10 cellular contexts compared by ENCODE assay signal in genomic region chr2:185291035-185291647, GRCh38.
DNase-seq lines count a peak whose midpoint lies in the region; ATAC-seq, FAIRE-seq and TF ChIP-seq lines count a peak whose summit lies in the region.
"Had no signal": no experiment of that assay in that cellular context is flagged by ENCODE, and none has a peak within 500 bp of the region (broad histone marks: within the 10 kb centered on the region; RNA-seq: fewer than 3 reads in every experiment).

No MANE protein-coding gene starts in this region.

- TF ChIP-seq POLR2A in GM12892 (IDR thresholded peaks at IDR 0.05; ENCODE audit: low read depth, low read length) = no peak

- H3K4me3 ChIP-seq in epithelial cell of proximal tubule (ENCODE audit: low read depth, low read length) (no peak overlapping the region), trophoblast cell (ENCODE audit: low read depth, low read length) (no peak overlapping the region)
- H3K4me3 ChIP-seq: A549 had no signal

- H3K27me3 ChIP-seq in trophoblast cell (ENCODE audit: insufficient read depth, low read length) = no peaks in the 10 kb centered on the region

- no CpG with 5 or more reads among the region's 7 CpGs for WGBS in trophoblast cell (ENCODE audit: extremely low coverage, insufficient coverage, insufficient read length)

- no peaks in the 10 kb centered on the region for H3K79me2 ChIP-seq in trophoblast cell (ENCODE audit: control insufficient read depth, insufficient read depth, low read length, poor library complexity)

- ATAC-seq in HG03432 (IDR thresholded peaks at IDR 0.05; ENCODE audit: unreplicated experiment) = peak; percentile 100

- no peak overlapping the region for H3K4me2 ChIP-seq in trophoblast cell (ENCODE audit: low read length)
- H3K4me2 ChIP-seq: A549 had no signal

- H4K91ac ChIP-seq in trophoblast cell (ENCODE audit: low read depth, low read length) = no peak overlapping the region

- no peak overlapping the region for H3K4ac ChIP-seq in trophoblast cell (ENCODE audit: low read depth, low read length)

- H3K9me3 ChIP-seq in trophoblast cell (ENCODE audit: insufficient read depth, low read depth, low read length) = no peaks in the 10 kb centered on the region
- H3K9me3 ChIP-seq: A549 had no signal

- H4K12ac ChIP-seq in trophoblast cell (ENCODE audit: low read depth, low read length) = no peak overlapping the region

- no peak overlapping the region for H2AK5ac ChIP-seq in trophoblast cell (ENCODE audit: low read length)

- H3K23ac ChIP-seq in trophoblast cell (ENCODE audit: low read length) = no peak overlapping the region

- no peak overlapping the region for H3K14ac ChIP-seq in trophoblast cell (ENCODE audit: low read length)

- H3K79me1 ChIP-seq in trophoblast cell (ENCODE audit: low read length) = no peaks in the 10 kb centered on the region

- H2BK120ac ChIP-seq in trophoblast cell (ENCODE audit: insufficient read depth, low read length, poor library complexity) = no peak overlapping the region

- no peak overlapping the region for H2BK12ac ChIP-seq in trophoblast cell (ENCODE audit: low read length)

- no peak overlapping the region for H2BK5ac ChIP-seq in trophoblast cell (ENCODE audit: low read depth, low read length, poor library complexity)

- DNase-seq in DMS 273 (lab: John Stamatoyannopoulos, UW; ENCODE audit: unreplicated experiment) (peak; percentile 50), DMS 273 treated with DMSO at 0.1 percent for 48 hours (lab: John Stamatoyannopoulos, UW) (no peak), GM20000 (ENCODE audit: low spot score) (no peak), RWPE1 (ENCODE audit: low spot score) (peak; percentile 1), epithelial cell of proximal tubule (ENCODE audit: low read depth) (peak; percentile 27), trophoblast cell (peak; percentile 42 to 72), GM12892 (ENCODE audit: insufficient read length) (no peak)
- DNase-seq: activated naive CD8-positive, alpha-beta T cell treated with anti-CD3 and anti-CD28 coated beads, Interleukin-2, amount 10 ng/mL, durations not matched to agents 7 days and 5 days had no signal

- no peak overlapping the region for H2AFZ ChIP-seq in trophoblast cell (ENCODE audit: insufficient read depth, low read length, poor library complexity)

- peak; percentile 74 for TF ChIP-seq CTCF in GM20000 (IDR thresholded peaks at IDR 0.05; ENCODE audit: extremely low read depth, missing control alignments)
- TF ChIP-seq CTCF in RWPE1 (conservative IDR thresholded peaks at IDR 0.05; ENCODE audit: low read depth) = peak; percentile 55
- TF ChIP-seq CTCF in epithelial cell of proximal tubule (conservative IDR thresholded peaks at IDR 0.05; ENCODE audit: low read depth, low read length) = peak; percentile 96

- H4K8ac ChIP-seq in trophoblast cell (ENCODE audit: low read depth, low read length) = no peak overlapping the region

- H3K27ac ChIP-seq in RWPE1 (no peak overlapping the region), trophoblast cell (ENCODE audit: low read depth, low read length) (no peak overlapping the region)
- H3K27ac ChIP-seq: A549 had no signal

- no peak overlapping the region for H3K9ac ChIP-seq in trophoblast cell (ENCODE audit: low read length)

- H3K4me1 ChIP-seq in trophoblast cell (ENCODE audit: control insufficient read depth in 1 of 2, insufficient read depth in 2 of 2, low read length in 2 of 2) = no peaks in the 10 kb centered on the region
- H3K4me1 ChIP-seq: A549 had no signal

- no peak overlapping the region for H3K18ac ChIP-seq in trophoblast cell (ENCODE audit: low read length)

- CTCF ChIA-PET in RWPE1 (lab: Yijun Ruan, JAX) = interaction anchor here (0.6 kb wide), 2 partner anchors 12 to 1006 kb away, joined by 3 read pairs; no protein-coding TSS in a partner anchor

- H3K36me3 ChIP-seq in trophoblast cell (ENCODE audit: control insufficient read depth in 1 of 2, insufficient read depth in 2 of 2, low read length in 2 of 2) = no peaks in the 10 kb centered on the region

- FAIRE-seq in GM12892 (lab: Jason Lieb, UNC) = no peak
- FAIRE-seq: A549 had no signal

- POLR2A ChIA-PET in RWPE1 (lab: Yijun Ruan, JAX; ENCODE audit: low non-redundant PET) = no interaction called here

Comparison
In these comparisons a context has a peak if more than half of its experiments do, and no peak if none do; other contexts are left out.
1. DNase-seq: peak in DMS 273 (single experiment), RWPE1 (single experiment), epithelial cell of proximal tubule (single experiment) and trophoblast cell (2 of 2); none in DMS 273 treated with DMSO at 0.1 percent for 48 hours (single experiment), GM20000 (single experiment) and GM12892 (single experiment).
2. Peak in every context shown above with its lines, with median percentiles within 50 percentile points of each other: CTCF ChIP-seq.